In genomic region chr9:128244443-128245226, GRCh38 we compare ENCODE assay signal across 8 cellular contexts. TPM values are rescaled to one million over a fixed set of nuclear protein-coding genes. Genes with fewer than 3 reads are reported as not detected.
DNase-seq lines count a peak whose midpoint lies in the region; ATAC-seq and TF ChIP-seq lines count a peak whose summit lies in the region.

No MANE protein-coding gene starts in this region.

- peak; percentile 77 for ATAC-seq in GM23338

- H3F3A ChIP-seq in GM23338 (replicated peaks; ENCODE audit: low read depth) (peaks cover 4% of the 10 kb centered on the region; the same call in 1 of the 2 replicates), smooth muscle cell (ENCODE audit: low read depth) (peaks cover 25% of the 10 kb centered on the region)

- H3K9me3 ChIP-seq in right atrium auricular region (no peaks in the 10 kb centered on the region), smooth muscle cell (replicated peaks; ENCODE audit: low read depth) (no peaks in the 10 kb centered on the region)

- H3K4me3 ChIP-seq in GM23338 (peak overlapping the region; percentile 38; the same call in 1 of the 2 replicates), right atrium auricular region (peak overlapping the region; percentile 45 to 47), smooth muscle cell (peak overlapping the region; percentile 50)

- peaks cover 15% of the 10 kb centered on the region for H3K27me3 Mint-ChIP-seq in GM23338 (ENCODE audit: insufficient read depth, low read depth, poor library complexity)

- peaks cover 3% of the 10 kb centered on the region; the same call in 1 of the 3 replicates for H3K36me3 Mint-ChIP-seq in GM23338 (ENCODE audit: low read depth)

- CTCF ChIA-PET in GM10248 (lab: Yijun Ruan, JAX): interaction anchor here (0.9 kb wide), 1 partner anchor 118 kb away, joined by 3 read pairs; no protein-coding TSS in a partner anchor

- H3K27ac ChIP-seq in GM23338 (ENCODE audit: low read depth): no peak overlapping the region
- H3K27ac ChIP-seq in right atrium auricular region: peak overlapping the region; percentile 75 to 80
- H3K27ac ChIP-seq in smooth muscle cell (ENCODE audit: low read depth): peak overlapping the region; percentile 91

- no peak overlapping the region for H3K4me3 Mint-ChIP-seq in GM23338

- peak overlapping the region; percentile 65 for H3K4me2 ChIP-seq in GM23338
- peak overlapping the region; percentile 86 for H3K4me2 ChIP-seq in smooth muscle cell

- H3K4me1 Mint-ChIP-seq in GM23338: peaks cover 23% of the 10 kb centered on the region

- no peaks in the 10 kb centered on the region for H3K9me3 Mint-ChIP-seq in GM23338

- no peaks in the 10 kb centered on the region for H3K9me2 ChIP-seq in GM23338 (ENCODE audit: insufficient read depth)

- H3K79me2 ChIP-seq in GM23338 (replicated peaks; ENCODE audit: insufficient read depth) (no peaks in the 10 kb centered on the region), smooth muscle cell (ENCODE audit: low read depth) (no peaks in the 10 kb centered on the region)

- H2AFZ ChIP-seq in GM23338 (no peak overlapping the region), smooth muscle cell (ENCODE audit: low read depth) (no peak overlapping the region)

- no peaks in the 10 kb centered on the region; the same call in 1 of the 2 replicates for H4K20me1 ChIP-seq in GM23338 (replicated peaks; ENCODE audit: insufficient read depth)
- H4K20me1 ChIP-seq in smooth muscle cell (ENCODE audit: low read depth): no peaks in the 10 kb centered on the region

- H3K27me3 ChIP-seq in GM23338 (ENCODE audit: insufficient read depth) (no peaks in the 10 kb centered on the region), right atrium auricular region (no peaks in the 10 kb centered on the region), smooth muscle cell (ENCODE audit: low read depth) (no peaks in the 10 kb centered on the region)

- DNase-seq in GM23338 (ENCODE audit: low spot score) (peak; percentile 87), UCSD-AML1 (lab: John Stamatoyannopoulos, UW; ENCODE audit: unreplicated experiment) (peak; percentile 86), right atrium auricular region (ENCODE audit: low spot score) (peak; percentile 92), smooth muscle cell (lab: John Stamatoyannopoulos, UW; ENCODE audit: unreplicated experiment) (peak; percentile 62), glomerular visceral epithelial cell (ENCODE audit: extremely low spot score) (no peak), T-helper 1 cell (no peak), GM10248 (ENCODE audit: extremely low spot score) (no peak)
- DNase-seq in activated CD4-positive, alpha-beta T cell treated with anti-CD3 and anti-CD28 coated beads, Interleukin-2, amount 50 U/mL, for 4 hours: no peak

- POLR2A ChIA-PET in GM10248 (lab: Yijun Ruan, JAX): no interaction called here

- no peaks in the 10 kb centered on the region for H3K36me3 ChIP-seq in GM23338 (ENCODE audit: insufficient read depth)
- H3K36me3 ChIP-seq in right atrium auricular region: no peaks in the 10 kb centered on the region
- H3K36me3 ChIP-seq in smooth muscle cell (ENCODE audit: low read depth): no peaks in the 10 kb centered on the region

- peaks cover 19% of the 10 kb centered on the region for H3K4me1 ChIP-seq in GM23338 (ENCODE audit: insufficient read depth)
- H3K4me1 ChIP-seq in right atrium auricular region: peaks cover 0 to 33% of the 10 kb centered on the region in 2 donors
- peaks cover 16% of the 10 kb centered on the region for H3K4me1 ChIP-seq in smooth muscle cell (ENCODE audit: low read depth)

- no peak overlapping the region for H3K27ac Mint-ChIP-seq in GM23338

- H3K9ac ChIP-seq in smooth muscle cell (ENCODE audit: low read depth): peak overlapping the region; percentile 68

- TF ChIP-seq CTCF in GM23338 (conservative IDR thresholded peaks at IDR 0.05; ENCODE audit: low read depth in 2 of 2) (no peak), right atrium auricular region (IDR thresholded peaks at IDR 0.05) (no peak), smooth muscle cell (IDR thresholded peaks at IDR 0.05; ENCODE audit: borderline replicate concordance, insufficient read depth, poor library complexity, severe bottlenecking) (no peak), GM10248 (IDR thresholded peaks at IDR 0.05; ENCODE audit: control extremely low read depth, extremely low read depth, low read depth, missing control alignments) (no peak)

- 51% methylated on average over 17 of the region's 29 CpGs for WGBS in smooth muscle cell (ENCODE audit: low lambda C conversion rate)

TF ChIP-seq in GM23338, 12 proteins besides CTCF, POLR2A, EP300 and RAD21:
- TF ChIP-seq, protein P1, sequence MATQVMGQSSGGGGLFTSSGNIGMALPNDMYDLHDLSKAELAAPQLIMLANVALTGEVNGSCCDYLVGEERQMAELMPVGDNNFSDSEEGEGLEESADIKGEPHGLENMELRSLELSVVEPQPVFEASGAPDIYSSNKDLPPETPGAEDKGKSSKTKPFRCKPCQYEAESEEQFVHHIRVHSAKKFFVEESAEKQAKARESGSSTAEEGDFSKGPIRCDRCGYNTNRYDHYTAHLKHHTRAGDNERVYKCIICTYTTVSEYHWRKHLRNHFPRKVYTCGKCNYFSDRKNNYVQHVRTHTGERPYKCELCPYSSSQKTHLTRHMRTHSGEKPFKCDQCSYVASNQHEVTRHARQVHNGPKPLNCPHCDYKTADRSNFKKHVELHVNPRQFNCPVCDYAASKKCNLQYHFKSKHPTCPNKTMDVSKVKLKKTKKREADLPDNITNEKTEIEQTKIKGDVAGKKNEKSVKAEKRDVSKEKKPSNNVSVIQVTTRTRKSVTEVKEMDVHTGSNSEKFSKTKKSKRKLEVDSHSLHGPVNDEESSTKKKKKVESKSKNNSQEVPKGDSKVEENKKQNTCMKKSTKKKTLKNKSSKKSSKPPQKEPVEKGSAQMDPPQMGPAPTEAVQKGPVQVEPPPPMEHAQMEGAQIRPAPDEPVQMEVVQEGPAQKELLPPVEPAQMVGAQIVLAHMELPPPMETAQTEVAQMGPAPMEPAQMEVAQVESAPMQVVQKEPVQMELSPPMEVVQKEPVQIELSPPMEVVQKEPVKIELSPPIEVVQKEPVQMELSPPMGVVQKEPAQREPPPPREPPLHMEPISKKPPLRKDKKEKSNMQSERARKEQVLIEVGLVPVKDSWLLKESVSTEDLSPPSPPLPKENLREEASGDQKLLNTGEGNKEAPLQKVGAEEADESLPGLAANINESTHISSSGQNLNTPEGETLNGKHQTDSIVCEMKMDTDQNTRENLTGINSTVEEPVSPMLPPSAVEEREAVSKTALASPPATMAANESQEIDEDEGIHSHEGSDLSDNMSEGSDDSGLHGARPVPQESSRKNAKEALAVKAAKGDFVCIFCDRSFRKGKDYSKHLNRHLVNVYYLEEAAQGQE (IDR thresholded peaks at IDR 0.05; ENCODE audit: unreplicated experiment): no peak
- no peak for TF ChIP-seq NANOG (IDR thresholded peaks at IDR 0.05; ENCODE audit: borderline replicate concordance)
- no peak for TF ChIP-seq ETS1 (IDR thresholded peaks at IDR 0.05)
- no peak for TF ChIP-seq POLR2AphosphoS5 (IDR thresholded peaks at IDR 0.05; ENCODE audit: low read depth)

RNA-seq across cellular contexts. Expression of gene GOLGA2, which starts 31.2 kb away (rescaled TPM):
- total RNA-seq in GM23338 (2014; rRNA removed; shearing (Covaris generic)): 44.4 and 48.4 TPM in 2 replicates
- polyA plus RNA-seq in GM23338 (2016; fragmentation: Nextera tagmentation; extraction: Ambion mirVana): 31.4 and 32.6 TPM in 2 replicates
- total RNA-seq in right atrium auricular region: 10 to 100 TPM; 83.3 to 91.6 TPM
- total RNA-seq in smooth muscle cell: 99.5 and 101 TPM in 2 replicates
- polyA plus RNA-seq in smooth muscle cell: 55.4 and 70.1 TPM in 2 replicates

RNA-seq across cellular contexts. Expression of gene SWI5, which starts 31.4 kb away (rescaled TPM):
- 26.6 and 31.8 TPM in 2 replicates for total RNA-seq in GM23338 (2014; rRNA removed; shearing (Covaris generic))
- polyA plus RNA-seq in GM23338 (2016; fragmentation: Nextera tagmentation; extraction: Ambion mirVana) (35.7 and 42.5 TPM in 2 replicates), smooth muscle cell (71.1 and 77.2 TPM in 2 replicates)
- total RNA-seq in right atrium auricular region (10 to 100 TPM; 21.5 to 23.0 TPM), smooth muscle cell (41.0 and 47.1 TPM in 2 replicates)

RNA-seq across cellular contexts. Expression of gene DNM1, which starts 41.5 kb away (rescaled TPM):
- total RNA-seq in GM23338 (2014; rRNA removed; shearing (Covaris generic)): 42.0 and 43.2 TPM in 2 replicates
- polyA plus RNA-seq in GM23338 (2016; fragmentation: Nextera tagmentation; extraction: Ambion mirVana): 24.0 and 36.0 TPM in 2 replicates
- total RNA-seq in right atrium auricular region: 1 to 10 TPM; 2.5 to 3.9 TPM
- 25.3 and 29.7 TPM in 2 replicates for total RNA-seq in smooth muscle cell
- polyA plus RNA-seq in smooth muscle cell: 48.9 and 50.7 TPM in 2 replicates

RNA-seq across cellular contexts. Expression of gene CIZ1, which starts 53.3 kb away (rescaled TPM):
- total RNA-seq in GM23338 (2014; rRNA removed; shearing (Covaris generic)): 48.2 and 61.4 TPM in 2 replicates
- 49.6 and 49.7 TPM in 2 replicates for polyA plus RNA-seq in GM23338 (2016; fragmentation: Nextera tagmentation; extraction: Ambion mirVana)
- 10 to 100 TPM; 41.6 to 45.9 TPM for total RNA-seq in right atrium auricular region
- 23.5 and 24.2 TPM in 2 replicates for total RNA-seq in smooth muscle cell
- 81.1 and 84.0 TPM in 2 replicates for polyA plus RNA-seq in smooth muscle cell

Comparison
In these comparisons a context has a peak if more than half of its experiments do, and no peak if none do; other contexts are left out.
1. DNase-seq: peak in GM23338 (single experiment), UCSD-AML1 (single experiment), right atrium auricular region (single experiment) and smooth muscle cell (single experiment); none in glomerular visceral epithelial cell (single experiment), T-helper 1 cell (0 of 5), GM10248 (single experiment) and activated CD4-positive, alpha-beta T cell treated with anti-CD3 and anti-CD28 coated beads, Interleukin-2, amount 50 U/mL, for 4 hours (0 of 2).
2. Peak in every context shown above with its lines, with median percentiles within 50 percentile points of each other: H3K4me3 ChIP-seq.